21 cellular contexts compared by ENCODE assay signal in genomic region chr2:72497761-72498160, GRCh38.
"Had no signal": no experiment of that assay in that cellular context is flagged by ENCODE, and none has a peak within 500 bp of the region (broad histone marks: within the 10 kb centered on the region; RNA-seq: fewer than 3 reads in every experiment).

No MANE protein-coding gene starts in this region.

- H3K36me3 Mint-ChIP-seq: natural killer cell had no signal

- DNase-seq: activated CD4-positive, alpha-beta T cell treated with anti-CD3 and anti-CD28 coated beads for 1 hour; activated CD4-positive, alpha-beta T cell treated with anti-CD3 and anti-CD28 coated beads, Interleukin-2, amount 50 U/mL, for 48 hours; amygdala; central memory CD4-positive, alpha-beta T cell; cortex of kidney; effector CD4-positive, alpha-beta T cell; heart right ventricle; mucosa of descending colon; natural killer cell; sigmoid colon; stimulated activated CD4-positive, alpha-beta T cell treated with anti-CD3 and anti-CD28 coated beads, Interleukin-1b, Interleukin-23, amount 100 ng/mL, for 48 hours; stomach; T-helper 9 cell; testis; upper lobe of left lung had no signal

- H3K27ac ChIP-seq: esophagus muscularis mucosa, gastroesophageal sphincter, heart right ventricle, neutrophil, parathyroid adenoma, sigmoid colon, stomach, testis, upper lobe of left lung had no signal

- H3K27ac Mint-ChIP-seq: activated naive CD4-positive, alpha-beta T cell treated with anti-CD3 and anti-CD28 coated beads, Interleukin-2, amount 50 U/mL, for 72 hours; brain; natural killer cell had no signal

- H2AFZ ChIP-seq: parathyroid adenoma had no signal

- ATAC-seq: activated naive CD4-positive, alpha-beta T cell treated with anti-CD3 and anti-CD28 coated beads, Interleukin-2, amount 50 U/mL, for 72 hours; gastroesophageal sphincter; heart right ventricle; mucosa of descending colon; natural killer cell had no signal

- H3K9ac ChIP-seq: parathyroid adenoma had no signal

- H3K4me1 Mint-ChIP-seq: brain, natural killer cell had no signal

- H3K36me3 ChIP-seq: neutrophil had no signal

- H3K4me3 ChIP-seq: esophagus muscularis mucosa, gastroesophageal sphincter, heart right ventricle, mucosa of descending colon, sigmoid colon, stomach, testis, upper lobe of left lung had no signal

- H3K4me1 ChIP-seq: esophagus muscularis mucosa, gastroesophageal sphincter, heart right ventricle, parathyroid adenoma, sigmoid colon, stomach, testis, upper lobe of left lung had no signal

- H3K4me3 Mint-ChIP-seq: brain, natural killer cell had no signal

- H3K79me2 ChIP-seq: parathyroid adenoma had no signal

- H3K27me3 ChIP-seq: esophagus muscularis mucosa, gastroesophageal sphincter, heart right ventricle, neutrophil, sigmoid colon, stomach, testis, upper lobe of left lung had no signal

- H3K27me3 Mint-ChIP-seq: brain had no signal

- H3K9me3 ChIP-seq: esophagus muscularis mucosa, gastroesophageal sphincter, heart right ventricle, mucosa of descending colon, neutrophil, sigmoid colon, testis, upper lobe of left lung had no signal
